ENCODE assay signal across 2 cellular contexts in the genomic region with DNA sequence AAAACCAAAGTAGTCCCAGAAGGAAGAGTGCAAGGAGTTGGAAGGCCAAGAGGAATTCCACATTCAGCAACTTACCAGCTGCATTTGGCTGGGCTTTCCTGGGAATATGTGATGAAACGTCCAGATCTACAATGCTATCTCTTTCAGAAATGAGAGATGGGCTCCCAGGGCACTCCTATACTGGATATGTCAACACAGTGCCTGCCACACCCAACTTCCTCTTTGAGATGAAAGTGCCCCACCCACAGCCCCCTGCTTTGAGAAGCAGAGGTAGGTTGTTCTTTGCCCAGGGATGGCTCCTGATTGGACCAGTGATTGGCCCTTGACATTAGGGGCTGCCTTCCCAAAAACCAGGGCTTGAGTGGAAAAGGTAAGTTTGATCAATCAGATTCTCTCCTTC. TPM values are rescaled to one million over a fixed set of nuclear protein-coding genes. Genes with fewer than 3 reads are reported as not detected.
"Had no signal": no experiment of that assay in that cellular context is flagged by ENCODE, and none has a peak within 500 bp of the region (broad histone marks: within the 10 kb centered on the region; RNA-seq: fewer than 3 reads in every experiment).

No MANE protein-coding gene starts in this region.

RNA-seq across cellular contexts. Expression of gene NUDT4B, which starts 36.2 kb away (rescaled TPM):
- total RNA-seq: left ventricle myocardium inferior, vagina had no signal
